In the genomic region with DNA sequence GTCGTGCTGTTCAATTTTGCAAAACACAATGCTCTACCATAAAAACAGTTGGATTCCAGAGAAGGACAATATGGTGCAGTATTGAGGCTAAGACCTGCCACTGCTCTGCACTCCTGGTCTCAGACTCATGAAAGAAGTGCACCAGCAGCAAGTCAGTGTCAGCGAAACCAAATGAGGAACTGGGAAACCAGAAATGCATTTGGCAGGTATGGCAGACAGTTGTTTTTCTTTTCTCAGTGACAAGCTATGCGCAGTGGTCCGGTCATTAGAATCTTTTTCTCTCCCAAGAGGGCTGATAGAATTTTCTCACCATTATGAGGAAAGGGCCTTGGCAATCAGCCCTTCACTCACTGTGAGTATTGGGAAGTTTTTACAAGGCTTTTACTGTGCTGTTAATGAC, we compare ENCODE assay signal across 10 cellular contexts.
A peak's percentile ranks its signal among the peaks of the same experiment; 100 is the strongest.
DNase-seq lines count a peak whose midpoint lies in the region; ATAC-seq lines count a peak whose summit lies in the region.
"Had no signal": no experiment of that assay in that cellular context is flagged by ENCODE, and none has a peak within 500 bp of the region (broad histone marks: within the 10 kb centered on the region; RNA-seq: fewer than 3 reads in every experiment).

No MANE protein-coding gene starts in this region.

- peak overlapping the region; percentile 7 for H3K27ac Mint-ChIP-seq in stimulated activated naive B cell treated with anti-CD40 and anti-IgM and Interleukin-4, amounts not matched to agents 10 μg/mL and 1 μg/mL and 100 μg/mL, for 72 hours
- H3K27ac Mint-ChIP-seq: activated naive CD8-positive, alpha-beta T cell treated with anti-CD3 and anti-CD28 coated beads, Interleukin-2, amount 50 U/mL, for 24 hours had no signal

- peak; percentile 99 for ATAC-seq in HG02759 (IDR thresholded peaks at IDR 0.05; ENCODE audit: unreplicated experiment)
- ATAC-seq in HG03558 (IDR thresholded peaks at IDR 0.05; ENCODE audit: extremely low read depth, unreplicated experiment): peak; percentile 96
- ATAC-seq in stimulated activated naive B cell treated with anti-CD40 and anti-IgM and Interleukin-4, amounts not matched to agents 10 μg/mL and 1 μg/mL and 100 μg/mL, for 72 hours (replicated peaks): peak; percentile 97 to 98
- ATAC-seq: activated naive CD8-positive, alpha-beta T cell treated with anti-CD3 and anti-CD28 coated beads, Interleukin-2, amount 50 U/mL, for 24 hours had no signal

- peaks cover 15 to 17% of the 10 kb centered on the region in 2 donors for H3K4me1 Mint-ChIP-seq in stimulated activated naive B cell treated with anti-CD40 and anti-IgM and Interleukin-4, amounts not matched to agents 10 μg/mL and 1 μg/mL and 100 μg/mL, for 72 hours

- H3K9me3 Mint-ChIP-seq in stimulated activated naive B cell treated with anti-CD40 and anti-IgM and Interleukin-4, amounts not matched to agents 10 μg/mL and 1 μg/mL and 100 μg/mL, for 72 hours: no peaks in the 10 kb centered on the region
- H3K9me3 Mint-ChIP-seq: activated naive CD8-positive, alpha-beta T cell treated with anti-CD3 and anti-CD28 coated beads, Interleukin-2, amount 50 U/mL, for 24 hours had no signal

- no peak overlapping the region for H3K4me3 Mint-ChIP-seq in stimulated activated naive B cell treated with anti-CD40 and anti-IgM and Interleukin-4, amounts not matched to agents 10 μg/mL and 1 μg/mL and 100 μg/mL, for 72 hours
- H3K4me3 Mint-ChIP-seq: activated naive CD8-positive, alpha-beta T cell treated with anti-CD3 and anti-CD28 coated beads, Interleukin-2, amount 50 U/mL, for 24 hours had no signal

- H3K36me3 Mint-ChIP-seq in stimulated activated naive B cell treated with anti-CD40 and anti-IgM and Interleukin-4, amounts not matched to agents 10 μg/mL and 1 μg/mL and 100 μg/mL, for 72 hours: no peaks in the 10 kb centered on the region

- peaks cover 8 to 18% of the 10 kb centered on the region in 2 donors for H3K27me3 Mint-ChIP-seq in stimulated activated naive B cell treated with anti-CD40 and anti-IgM and Interleukin-4, amounts not matched to agents 10 μg/mL and 1 μg/mL and 100 μg/mL, for 72 hours

- DNase-seq in NOMO-1 (lab: John Stamatoyannopoulos, UW; ENCODE audit: unreplicated experiment in 2 of 2) (peak; percentile 2 to 65), NOMO-1 treated with dmso at 0.1 percent for 144 hours (lab: John Stamatoyannopoulos, UW; ENCODE audit: unreplicated experiment) (no peak), NCI-H345 (lab: John Stamatoyannopoulos, UW) (no peak), NCI-H748 (lab: John Stamatoyannopoulos, UW; ENCODE audit: unreplicated experiment) (no peak), HT-29 (ENCODE audit: low spot score) (no peak)
- DNase-seq in stimulated activated naive B cell treated with anti-CD40 and anti-IgM and Interleukin-4, amounts not matched to agents 10 μg/mL and 1 μg/mL and 100 μg/mL, for 72 hours: peak; percentile 49
- DNase-seq: activated naive CD8-positive, alpha-beta T cell treated with anti-CD3 and anti-CD28 coated beads, Interleukin-2, amount 50 U/mL, for 24 hours; retina had no signal

Comparison
In these comparisons a context has a peak if more than half of its experiments do, and no peak if none do; other contexts are left out.
1. DNase-seq: peak in NOMO-1 (2 of 2) and stimulated activated naive B cell treated with anti-CD40 and anti-IgM and Interleukin-4, amounts not matched to agents 10 μg/mL and 1 μg/mL and 100 μg/mL, for 72 hours (single experiment); none in NOMO-1 treated with dmso at 0.1 percent for 144 hours (single experiment), NCI-H345 (single experiment), NCI-H748 (single experiment) and HT-29 (single experiment).
2. Peak in every context shown above with its lines, with median percentiles within 50 percentile points of each other: ATAC-seq.